10 cellular contexts compared by ENCODE assay signal in the genomic region with DNA sequence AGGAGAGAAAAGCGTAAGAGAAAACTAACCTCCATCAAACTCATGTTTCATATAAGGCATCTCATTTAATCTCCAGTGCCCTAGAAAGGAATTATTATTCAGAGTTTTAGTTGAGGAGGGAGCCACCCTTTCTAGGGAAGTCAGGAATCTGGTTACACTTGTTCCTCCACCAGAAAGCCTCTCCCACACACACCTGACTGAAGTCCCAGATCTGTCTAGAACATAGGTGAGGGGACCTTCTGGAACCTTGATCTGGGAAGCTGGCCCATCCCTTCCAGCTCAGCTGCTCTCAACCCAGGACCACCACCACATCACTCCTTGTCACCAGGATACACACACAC. TPM values are rescaled to one million over a fixed set of nuclear protein-coding genes. Genes with fewer than 3 reads are reported as not detected.
DNase-seq lines count a peak whose midpoint lies in the region; ATAC-seq and TF ChIP-seq lines count a peak whose summit lies in the region.
"Had no signal": no experiment of that assay in that cellular context is flagged by ENCODE, and none has a peak within 500 bp of the region (broad histone marks: within the 10 kb centered on the region; RNA-seq: fewer than 3 reads in every experiment).

No MANE protein-coding gene starts in this region.

- H3K9me3 ChIP-seq in T-helper 17 cell (ENCODE audit: control insufficient read depth, low read length, poor library complexity, severe bottlenecking): no peaks in the 10 kb centered on the region

- peak overlapping the region; percentile 96 for H3K4me3 Mint-ChIP-seq in activated CD4-positive, alpha-beta T cell treated with anti-CD3 and anti-CD28 coated beads for 36 hours
- H3K4me3 Mint-ChIP-seq in T-helper 17 cell: peak overlapping the region; percentile 98
- peak overlapping the region; percentile 78 to 79 for H3K4me3 Mint-ChIP-seq in stimulated activated naive B cell treated with anti-CD40 and anti-IgM and Interleukin-4, amounts not matched to agents 10 μg/mL and 1 μg/mL and 100 μg/mL, for 72 hours

- no peaks in the 10 kb centered on the region for H3K27me3 Mint-ChIP-seq in activated CD4-positive, alpha-beta T cell treated with anti-CD3 and anti-CD28 coated beads for 36 hours
- H3K27me3 Mint-ChIP-seq in T-helper 17 cell: no peaks in the 10 kb centered on the region
- H3K27me3 Mint-ChIP-seq in stimulated activated naive B cell treated with anti-CD40 and anti-IgM and Interleukin-4, amounts not matched to agents 10 μg/mL and 1 μg/mL and 100 μg/mL, for 72 hours: no peaks in the 10 kb centered on the region

- H3K4me1 Mint-ChIP-seq in activated CD4-positive, alpha-beta T cell treated with anti-CD3 and anti-CD28 coated beads for 36 hours: peaks cover 52% of the 10 kb centered on the region
- H3K4me1 Mint-ChIP-seq in T-helper 17 cell: peaks cover 48% of the 10 kb centered on the region
- H3K4me1 Mint-ChIP-seq in stimulated activated naive B cell treated with anti-CD40 and anti-IgM and Interleukin-4, amounts not matched to agents 10 μg/mL and 1 μg/mL and 100 μg/mL, for 72 hours: peaks cover 48 to 76% of the 10 kb centered on the region in 2 donors

- DNase-seq in activated CD4-positive, alpha-beta T cell treated with anti-CD3 and anti-CD28 coated beads for 36 hours: no peak
- no peak for DNase-seq in activated CD4-positive, alpha-beta T cell treated with anti-CD3 and anti-CD28 coated beads for 1 hour
- DNase-seq in T-helper 17 cell (no peak), islet precursor cell (peak; percentile 54), omental fat pad (ENCODE audit: low spot score) (no peak), NCI-H446 treated with DMSO at 0.1 percent for 48 hours (lab: John Stamatoyannopoulos, UW) (no peak), posterior cingulate gyrus (no peak)
- DNase-seq in stimulated activated naive B cell treated with anti-CD40 and anti-IgM and Interleukin-4, amounts not matched to agents 10 μg/mL and 1 μg/mL and 100 μg/mL, for 72 hours: no peak
- DNase-seq: effector CD8-positive, alpha-beta T cell; NCI-H510A treated with DMSO at 0.1 percent for 48 hours had no signal

- no peak for ATAC-seq in activated CD4-positive, alpha-beta T cell treated with anti-CD3 and anti-CD28 coated beads for 36 hours
- ATAC-seq in T-helper 17 cell: no peak
- no peak for ATAC-seq in stimulated activated naive B cell treated with anti-CD40 and anti-IgM and Interleukin-4, amounts not matched to agents 10 μg/mL and 1 μg/mL and 100 μg/mL, for 72 hours (replicated peaks)
- ATAC-seq in omental fat pad (ENCODE audit: low FRiP score): no peak

- no peaks in the 10 kb centered on the region for H3K9me3 Mint-ChIP-seq in activated CD4-positive, alpha-beta T cell treated with anti-CD3 and anti-CD28 coated beads for 36 hours (ENCODE audit: low read depth)
- H3K9me3 Mint-ChIP-seq in stimulated activated naive B cell treated with anti-CD40 and anti-IgM and Interleukin-4, amounts not matched to agents 10 μg/mL and 1 μg/mL and 100 μg/mL, for 72 hours: no peaks in the 10 kb centered on the region

- intact Hi-C loops in activated CD4-positive, alpha-beta T cell treated with anti-CD3 and anti-CD28 coated beads for 36 hours (cut with DNase I, micrococcal nuclease): loop anchor here (5.0 kb wide), 6 partner anchors 245 to 555 kb away; a partner anchor contains a TSS
- intact Hi-C loops in posterior cingulate gyrus (cut with DNase I): no loop called here

- CTCF ChIA-PET in activated CD4-positive, alpha-beta T cell treated with anti-CD3 and anti-CD28 coated beads for 36 hours (lab: Charles Lee): interaction anchor here (1.7 to 9.1 kb wide), 3 partner anchors 13 to 238 kb away, joined by 4 to 115 read pairs (median 25); no protein-coding TSS in a partner anchor

- no peak for TF ChIP-seq CTCF in omental fat pad (IDR thresholded peaks at IDR 0.05)

- H3K36me3 Mint-ChIP-seq in activated CD4-positive, alpha-beta T cell treated with anti-CD3 and anti-CD28 coated beads for 36 hours (ENCODE audit: low read depth): peaks cover 33% of the 10 kb centered on the region
- peaks cover 7% of the 10 kb centered on the region for H3K36me3 Mint-ChIP-seq in T-helper 17 cell (ENCODE audit: low read depth)
- peaks cover 9 to 19% of the 10 kb centered on the region in 2 donors for H3K36me3 Mint-ChIP-seq in stimulated activated naive B cell treated with anti-CD40 and anti-IgM and Interleukin-4, amounts not matched to agents 10 μg/mL and 1 μg/mL and 100 μg/mL, for 72 hours

- POLR2A ChIA-PET in activated CD4-positive, alpha-beta T cell treated with anti-CD3 and anti-CD28 coated beads for 36 hours (lab: Charles Lee): interaction anchor here (2.7 kb wide), 1 partner anchor 13 kb away, joined by 19 read pairs; no protein-coding TSS in a partner anchor

- H3K27ac Mint-ChIP-seq in activated CD4-positive, alpha-beta T cell treated with anti-CD3 and anti-CD28 coated beads for 36 hours: peak overlapping the region; percentile 98
- peak overlapping the region; percentile 98 for H3K27ac Mint-ChIP-seq in T-helper 17 cell
- peak overlapping the region; percentile 27 for H3K27ac Mint-ChIP-seq in stimulated activated naive B cell treated with anti-CD40 and anti-IgM and Interleukin-4, amounts not matched to agents 10 μg/mL and 1 μg/mL and 100 μg/mL, for 72 hours

RNA-seq across cellular contexts. Expression of a gene that starts 1.9 kb away (rescaled TPM):
- 100 to 1,000 TPM; 174 to 190 TPM for total RNA-seq in activated CD4-positive, alpha-beta T cell treated with anti-CD3 and anti-CD28 coated beads for 36 hours
- 100 to 1,000 TPM in 1 of 2 donors, 10 to 100 TPM in 1; 62.4 to 126 TPM for total RNA-seq in T-helper 17 cell
- 10 to 100 TPM; 19.5 to 41.7 (median 27.8) TPM for total RNA-seq in omental fat pad

RNA-seq across cellular contexts. Expression of a gene that starts 25.2 kb away (rescaled TPM):
- total RNA-seq in activated CD4-positive, alpha-beta T cell treated with anti-CD3 and anti-CD28 coated beads for 36 hours: 10 to 100 TPM; 12.7 TPM
- total RNA-seq in T-helper 17 cell (1 to 10 TPM; 8.1 to 9.1 TPM), omental fat pad (10 to 100 TPM in 1 of 4 donors, 1 to 10 TPM in 3; 1.2 to 28.5 (median 6.1) TPM)

Comparison
In these comparisons a context has a peak if more than half of its experiments do, and no peak if none do; other contexts are left out.
1. H3K27ac Mint-ChIP-seq: peak in every context shown above with its lines; median percentile 98 in activated CD4-positive, alpha-beta T cell treated with anti-CD3 and anti-CD28 coated beads for 36 hours; 98 in T-helper 17 cell; 27 in stimulated activated naive B cell treated with anti-CD40 and anti-IgM and Interleukin-4, amounts not matched to agents 10 μg/mL and 1 μg/mL and 100 μg/mL, for 72 hours.